In the genomic region with DNA sequence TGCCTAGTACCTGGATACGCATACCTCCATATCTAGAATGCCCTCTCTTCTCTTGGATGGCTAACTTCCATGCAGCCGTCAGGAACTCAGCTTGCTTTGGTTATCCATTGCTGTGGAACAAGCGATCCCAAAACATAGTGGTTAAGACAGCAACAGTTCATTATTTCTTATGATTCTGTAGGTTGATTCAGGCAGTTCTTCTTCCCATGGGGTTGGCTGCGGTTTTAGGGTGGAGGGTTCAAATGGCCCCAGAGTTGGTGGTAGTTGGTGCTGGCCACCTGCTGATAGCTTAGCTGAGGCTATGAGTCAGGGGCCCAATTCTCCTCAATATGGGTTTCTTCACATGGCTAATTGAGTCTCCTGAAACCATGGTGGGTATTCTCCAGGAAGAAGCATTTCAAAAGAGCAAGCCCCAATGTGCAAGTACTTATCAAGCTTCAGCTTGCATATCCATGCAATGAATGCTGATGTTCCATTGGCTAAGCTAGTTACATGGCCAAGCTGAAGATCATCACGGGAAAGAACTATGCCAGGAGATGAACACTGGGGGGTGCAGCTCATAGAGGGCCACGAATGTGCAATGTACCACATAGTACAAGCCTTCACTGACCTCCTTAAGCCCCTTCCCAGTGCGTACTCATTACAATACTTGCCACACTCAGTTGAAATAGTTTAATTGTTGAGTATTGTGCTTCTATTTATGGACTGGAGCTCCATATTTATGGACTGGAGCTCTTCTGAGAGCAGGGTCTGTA, we compare ENCODE assay signal across 16 cellular contexts. TPM values are rescaled to one million over a fixed set of nuclear protein-coding genes. Genes with fewer than 3 reads are reported as not detected.
DNase-seq lines count a peak whose midpoint lies in the region; ATAC-seq and TF ChIP-seq lines count a peak whose summit lies in the region.
"Had no signal": no experiment of that assay in that cellular context is flagged by ENCODE, and none has a peak within 500 bp of the region (broad histone marks: within the 10 kb centered on the region; RNA-seq: fewer than 3 reads in every experiment).

No MANE protein-coding gene starts in this region.

- H3K27ac ChIP-seq in mesenchymal stem cell (ENCODE audit: low read length, poor library complexity, severe bottlenecking), result no peak overlapping the region

- no peak overlapping the region for H2BK15ac ChIP-seq in mesenchymal stem cell (ENCODE audit: low read depth, poor library complexity, severe bottlenecking)

- H2BK12ac ChIP-seq in mesenchymal stem cell (ENCODE audit: low read length in 2 of 2), result no peak overlapping the region

- no peak overlapping the region for H4K8ac ChIP-seq in mesenchymal stem cell (ENCODE audit: low read length)

- no peak overlapping the region for H4K91ac ChIP-seq in mesenchymal stem cell (ENCODE audit: low read length)

- peak; percentile 14; the same call in 1 of the 2 replicates for TF ChIP-seq CTCF in GM12874 (IDR thresholded peaks at IDR 0.05; ENCODE audit: insufficient read depth, low read depth, low read length)
- no peak for TF ChIP-seq CTCF in mucosa of descending colon (IDR thresholded peaks at IDR 0.05)

- H3K18ac ChIP-seq in mesenchymal stem cell (ENCODE audit: low read depth in 1 of 2, low read length in 2 of 2), result no peak overlapping the region

- H2AFZ ChIP-seq in mesenchymal stem cell (ENCODE audit: low read depth, low read length), result no peak overlapping the region

- WGBS in mesenchymal stem cell, result 90% methylated on average over 5 of the region's 7 CpGs

- no peak overlapping the region for H3K9ac ChIP-seq in mesenchymal stem cell (ENCODE audit: low read length)

- H3K9me3 ChIP-seq in mesenchymal stem cell (ENCODE audit: control insufficient read depth, low read length) (no peaks in the 10 kb centered on the region), mucosa of descending colon (no peaks in the 10 kb centered on the region)

- H3K36me3 ChIP-seq in mesenchymal stem cell (ENCODE audit: control insufficient read depth in 1 of 2, insufficient read depth in 2 of 2, low read depth in 1 of 2, low read length in 2 of 2) (no peaks in the 10 kb centered on the region), mucosa of descending colon (ENCODE audit: low read depth) (no peaks in the 10 kb centered on the region)

- DNase-seq in ELR (ENCODE audit: low read depth), result peak; percentile 15
- DNase-seq in OCI-M1 (lab: John Stamatoyannopoulos, UW), result peak; percentile 24
- DNase-seq in left lobe of liver (ENCODE audit: low spot score), result peak; percentile 15
- no peak for DNase-seq in mesenchymal stem cell
- DNase-seq in NCI-H446 (lab: John Stamatoyannopoulos, UW), result no peak
- DNase-seq in SKM-1 (lab: John Stamatoyannopoulos, UW; ENCODE audit: unreplicated experiment), result no peak
- DNase-seq in mucosa of descending colon, result no peak
- DNase-seq: CD4-positive, alpha-beta memory T cell; DND-41; GF-D8; HCEC 1CT; NCI-H1105; NCI-H187; SIG-M5; SW 1271 had no signal

- no peak overlapping the region for H2BK5ac ChIP-seq in mesenchymal stem cell (ENCODE audit: low read depth, low read length, poor library complexity, severe bottlenecking)

- no peaks in the 10 kb centered on the region for H3K27me3 ChIP-seq in mesenchymal stem cell (ENCODE audit: control insufficient read depth in 1 of 2, insufficient read depth in 1 of 2, low read length in 2 of 2)

- no peak overlapping the region for H3K4me3 ChIP-seq in mesenchymal stem cell (ENCODE audit: insufficient read depth in 1 of 2, low read depth in 1 of 2, low read length in 2 of 2)
- H3K4me3 ChIP-seq in mucosa of descending colon, result no peak overlapping the region

- H3K4me1 ChIP-seq in mesenchymal stem cell (ENCODE audit: control insufficient read depth, insufficient read depth, low read depth, low read length), result peaks cover 10% of the 10 kb centered on the region
- peaks cover 7% of the 10 kb centered on the region for H3K4me1 ChIP-seq in mucosa of descending colon (ENCODE audit: low read depth)

- intact Hi-C loops in mucosa of descending colon (cut with DNase I, micrococcal nuclease), result no loop called here

- H2AK5ac ChIP-seq in mesenchymal stem cell (ENCODE audit: low read length, severe bottlenecking), result no peak overlapping the region

- H3K79me1 ChIP-seq in mesenchymal stem cell (replicated peaks; ENCODE audit: low read length, poor library complexity, severe bottlenecking), result no peaks in the 10 kb centered on the region

- H3K23ac ChIP-seq in mesenchymal stem cell (ENCODE audit: low read length in 2 of 2), result no peak overlapping the region

- no peak overlapping the region for H3K4me2 ChIP-seq in mesenchymal stem cell (ENCODE audit: low read length, poor library complexity, severe bottlenecking)

- no peak overlapping the region for H3K14ac ChIP-seq in mesenchymal stem cell (ENCODE audit: low read length in 2 of 2)

- ATAC-seq in left lobe of liver (no peak), mucosa of descending colon (no peak)

- no peak overlapping the region for H3K4ac ChIP-seq in mesenchymal stem cell (ENCODE audit: low read depth in 1 of 2, low read length in 2 of 2)

- H2BK120ac ChIP-seq in mesenchymal stem cell (ENCODE audit: low read depth, low read length), result no peak overlapping the region

RNA-seq across cellular contexts. Expression of gene RHOB, which starts 10.0 kb away (rescaled TPM):
- total RNA-seq in left lobe of liver (250 TPM), mucosa of descending colon (100 to 1,000 TPM in 2 of 3 donors, 10 to 100 TPM in 1; 75.5 to 616 (median 104) TPM)
- polyA plus RNA-seq in mesenchymal stem cell (2013, experiment 1 of 2), result 126 TPM
- polyA plus RNA-seq in mesenchymal stem cell (2013, experiment 2 of 2), result 126 TPM

Comparison
In these comparisons a context has a peak if more than half of its experiments do, and no peak if none do; other contexts are left out.
1. DNase-seq: peak in ELR (single experiment), OCI-M1 (single experiment) and left lobe of liver (single experiment); none in mesenchymal stem cell (single experiment), NCI-H446 (0 of 2), SKM-1 (single experiment) and mucosa of descending colon (0 of 3).